8 cellular contexts compared by ENCODE assay signal in genomic region chr7:1664711-1665591, GRCh38. TPM values are rescaled to one million over a fixed set of nuclear protein-coding genes. Genes with fewer than 3 reads are reported as not detected.
DNase-seq lines count a peak whose midpoint lies in the region; ATAC-seq and TF ChIP-seq lines count a peak whose summit lies in the region.

No MANE protein-coding gene starts in this region.

- no peaks in the 10 kb centered on the region for H3K9me2 ChIP-seq in hepatocyte (replicated peaks; ENCODE audit: insufficient read depth)

- ATAC-seq in GM21528 (IDR thresholded peaks at IDR 0.05; ENCODE audit: low FRiP score, unreplicated experiment), result no peak
- ATAC-seq in HG03571 (IDR thresholded peaks at IDR 0.05; ENCODE audit: unreplicated experiment), result no peak

- TF ChIP-seq EP300 in sigmoid colon (IDR thresholded peaks at IDR 0.05), result no peak

- POLR2A ChIA-PET in HEK293 (lab: Yijun Ruan, JAX), result interaction anchor here (0.6 to 1.0 kb wide), 3 partner anchors 77 to 704 kb away, joined by 3 to 5 read pairs (median 4); no protein-coding TSS in a partner anchor

- peak overlapping the region; percentile 32 for H2AFZ ChIP-seq in hepatocyte

- no peaks in the 10 kb centered on the region for H3K79me2 ChIP-seq in hepatocyte

- intact Hi-C loops in sigmoid colon (cut with DNase I), result loop anchor here (1.0 to 5.0 kb wide), 3 partner anchors 93 to 682 kb away; no protein-coding TSS in a partner anchor

- H3K27me3 ChIP-seq in BE2C (peaks cover 61% of the 10 kb centered on the region), SJSA1 (replicated peaks) (peaks cover 66% of the 10 kb centered on the region), hepatocyte (peaks cover 76% of the 10 kb centered on the region), sigmoid colon (peaks cover 57 to 80% (median 78%) of the 10 kb centered on the region in 3 donors)

- H3K4me2 ChIP-seq in hepatocyte, result peak overlapping the region; percentile 91

- under 1% methylated on average over 22 of the region's 101 CpGs for WGBS in hepatocyte (ENCODE audit: low lambda C conversion rate, missing lambda C conversion rate)
- WGBS in sigmoid colon, 2 donors, result 1 to 2% methylated on average over 100 to 101 of the region's 101 CpGs

- H3K4me1 ChIP-seq in BE2C (no peaks in the 10 kb centered on the region; the same call in 1 of the 2 replicates), HEK293 (ENCODE audit: control insufficient read depth, insufficient read depth, low read length) (0 out of 2 replicates have a peak, but pooled peaks cover 3% of the 10 kb centered on the region), SJSA1 (replicated peaks) (peaks cover 19% of the 10 kb centered on the region), hepatocyte (ENCODE audit: insufficient read depth) (peaks cover 37% of the 10 kb centered on the region), sigmoid colon (peaks cover 0 to 50% (median 48%) of the 10 kb centered on the region in 4 donors)

- H3K9me3 ChIP-seq in BE2C (no peaks in the 10 kb centered on the region), HEK293 (ENCODE audit: control insufficient read depth, insufficient read depth, low read depth, low read length) (no peaks in the 10 kb centered on the region), SJSA1 (replicated peaks) (no peaks in the 10 kb centered on the region), hepatocyte (ENCODE audit: low read depth) (no peaks in the 10 kb centered on the region), sigmoid colon (no peaks in the 10 kb centered on the region)

- no peak overlapping the region for H3K27ac ChIP-seq in HEK293 (ENCODE audit: extremely low read depth, low read depth, low read length)
- H3K27ac ChIP-seq in SJSA1, result no peak overlapping the region
- H3K27ac ChIP-seq in hepatocyte, result no peak overlapping the region
- peak overlapping the region in 3 of 4 donors; percentile 12 to 34 (median 32) for H3K27ac ChIP-seq in sigmoid colon

- H3K36me3 ChIP-seq in BE2C (no peaks in the 10 kb centered on the region), HEK293 (ENCODE audit: control insufficient read depth in 2 of 2, insufficient read depth in 1 of 2, low read length in 2 of 2) (no peaks in the 10 kb centered on the region), SJSA1 (no peaks in the 10 kb centered on the region), hepatocyte (replicated peaks; ENCODE audit: insufficient read depth, low read depth) (no peaks in the 10 kb centered on the region), sigmoid colon (no peaks in the 10 kb centered on the region)

- DNase-seq in BE2C (peak; percentile 81), SJSA1 (ENCODE audit: low read depth in 1 of 2, low spot score in 2 of 2) (peak; percentile 46 to 52), astrocyte of the hippocampus (ENCODE audit: low read depth, low spot score) (peak; percentile 89), hepatocyte (ENCODE audit: low spot score) (peak; percentile 83), sigmoid colon (peak; percentile 62)

- CTCF ChIA-PET in HEK293 (lab: Yijun Ruan, JAX), result interaction anchor here (0.6 to 1.2 kb wide), 3 partner anchors 17 to 102 kb away, joined by 3 read pairs; no protein-coding TSS in a partner anchor

- H3K4me3 ChIP-seq in BE2C (ENCODE audit: low read depth, low read length) (peak overlapping the region; percentile 47), HEK293 (ENCODE audit: low read depth, low read length) (peak overlapping the region; percentile 48), SJSA1 (peak overlapping the region; percentile 40), hepatocyte (peak overlapping the region; percentile 33), sigmoid colon (peak overlapping the region; percentile 11 to 57 (median 49))

- TF ChIP-seq POLR2A in sigmoid colon (IDR thresholded peaks at IDR 0.05), result no peak

- TF ChIP-seq CTCF in BE2C (IDR thresholded peaks at IDR 0.05; ENCODE audit: low read depth, low read length), result peak; percentile 71
- TF ChIP-seq CTCF in HEK293 (tag by site-specific recombination; IDR thresholded peaks at IDR 0.05), result peak; percentile 48; the same call in 1 of the 2 replicates
- peak; percentile 92 for TF ChIP-seq CTCF in hepatocyte (IDR thresholded peaks at IDR 0.05; ENCODE audit: poor library complexity)
- peak in 3 of 4 experiments; percentile 17 to 82 (median 25) for TF ChIP-seq CTCF in sigmoid colon (IDR thresholded peaks at IDR 0.05)

- H4K20me1 ChIP-seq in hepatocyte (ENCODE audit: insufficient read depth, poor library complexity, severe bottlenecking), result no peaks in the 10 kb centered on the region

TF ChIP-seq in HEK293, 187 proteins besides CTCF, POLR2A, EP300 and RAD21 (continues in another document):
- TF ChIP-seq KLF10 (tag by site-specific recombination; IDR thresholded peaks at IDR 0.05), result no peak
- 0 out of 2 replicates have a peak, but pooled peaks have one; percentile 20 for TF ChIP-seq SP7 (tag by site-specific recombination; IDR thresholded peaks at IDR 0.05)
- TF ChIP-seq PRDM4 (tag by site-specific recombination; IDR thresholded peaks at IDR 0.05), result 0 out of 2 replicates have a peak, but pooled peaks have one; percentile 24
- TF ChIP-seq ZBTB44 (tag by site-specific recombination; IDR thresholded peaks at IDR 0.05), result no peak
- peak; percentile 50 for TF ChIP-seq ZNF600 (tag by site-specific recombination; IDR thresholded peaks at IDR 0.05)
- peak; percentile 61; the same call in 1 of the 2 replicates for TF ChIP-seq KLF17 (tag by site-specific recombination; IDR thresholded peaks at IDR 0.05)
- TF ChIP-seq ZNF223 (tag by site-specific recombination; IDR thresholded peaks at IDR 0.05), result no peak
- peak; percentile 53; the same call in 1 of the 2 replicates for TF ChIP-seq IKZF3 (tag by site-specific recombination; IDR thresholded peaks at IDR 0.05)
- peak; percentile 46 for TF ChIP-seq SP3 (tag by site-specific recombination; IDR thresholded peaks at IDR 0.05)
- TF ChIP-seq KLF9 (tag by site-specific recombination; IDR thresholded peaks at IDR 0.05; ENCODE audit: low read depth), result no peak
- TF ChIP-seq GLIS2 (tag by site-specific recombination; IDR thresholded peaks at IDR 0.05), result peak; percentile 57; the same call in 1 of the 2 replicates
- TF ChIP-seq SCRT2 (tag by site-specific recombination; IDR thresholded peaks at IDR 0.05), result no peak
- TF ChIP-seq ATF2 (tag by site-specific recombination; IDR thresholded peaks at IDR 0.05; ENCODE audit: low read depth), result no peak
- TF ChIP-seq ZFP3 (tag by site-specific recombination; IDR thresholded peaks at IDR 0.05; ENCODE audit: low read depth), result no peak

RNA-seq across cellular contexts. Expression of gene ELFN1, which starts 5.1 kb away (rescaled TPM):
- 0.23 TPM for polyA plus RNA-seq in BE2C (2012; ENCODE audit: insufficient read depth, insufficient read length, low read depth)
- not detected in 2 replicates for total RNA-seq in SJSA1 (2014; rRNA removed; shearing (Covaris generic))
- total RNA-seq in hepatocyte, result 2.9 and 3.6 TPM in 2 replicates
- 1.3 and 5.5 TPM in 2 replicates for polyA plus RNA-seq in hepatocyte
- total RNA-seq in sigmoid colon, result under 1 TPM; 0.33 to 0.55 (median 0.45) TPM
- under 1 TPM in 1 of 3 donors, not detected in 2; 0.83 TPM for polyA plus RNA-seq in sigmoid colon

Comparison
In these comparisons a context has a peak if more than half of its experiments do, and no peak if none do; other contexts are left out.
1. CTCF ChIP-seq: peak in every context shown above with its lines; median percentile 92 in hepatocyte; 71 in BE2C; 48 in HEK293; 25 in sigmoid colon.
2. H3K27ac ChIP-seq: peak in sigmoid colon (3 of 4); none in HEK293 (single experiment), SJSA1 (single experiment) and hepatocyte (single experiment).
3. Peak in every context shown above with its lines, with median percentiles within 50 percentile points of each other: DNase-seq and H3K4me3 ChIP-seq.